14 cellular contexts compared by ENCODE assay signal in the genomic region with DNA sequence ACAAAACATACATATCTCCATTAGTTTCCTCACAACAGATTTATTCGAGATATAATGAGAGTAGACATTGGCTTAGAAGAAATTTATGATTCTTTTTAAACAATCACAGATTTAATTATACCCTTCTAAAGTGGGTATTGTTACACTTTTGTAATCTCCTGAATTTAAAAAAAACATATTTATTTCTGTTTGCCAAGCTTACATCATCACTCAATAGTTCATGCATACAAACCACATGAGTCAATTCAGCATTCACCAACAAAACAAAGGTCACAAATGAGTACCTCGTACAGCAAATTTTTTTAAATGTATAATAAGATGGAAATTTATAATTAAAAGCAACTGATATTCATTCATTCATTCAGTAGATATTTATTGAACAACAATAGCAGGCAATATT. TPM values are rescaled to one million over a fixed set of nuclear protein-coding genes. Genes with fewer than 3 reads are reported as not detected.
DNase-seq lines count a peak whose midpoint lies in the region; ATAC-seq and TF ChIP-seq lines count a peak whose summit lies in the region.
"Had no signal": no experiment of that assay in that cellular context is flagged by ENCODE, and none has a peak within 500 bp of the region (broad histone marks: within the 10 kb centered on the region; RNA-seq: fewer than 3 reads in every experiment).

No MANE protein-coding gene starts in this region.

- H3F3A ChIP-seq in smooth muscle cell (ENCODE audit: low read depth), result no peaks in the 10 kb centered on the region

- H3K36me3 ChIP-seq in smooth muscle cell (ENCODE audit: low read depth), result no peaks in the 10 kb centered on the region
- no peaks in the 10 kb centered on the region for H3K36me3 ChIP-seq in Karpas-422 (ENCODE audit: insufficient read depth, low read length)
- H3K36me3 ChIP-seq: upper lobe of left lung had no signal

- H3K79me2 ChIP-seq in smooth muscle cell (ENCODE audit: low read depth), result no peaks in the 10 kb centered on the region
- no peaks in the 10 kb centered on the region for H3K79me2 ChIP-seq in Karpas-422 (ENCODE audit: low read length)

- no peak overlapping the region for H3K9ac ChIP-seq in smooth muscle cell (ENCODE audit: low read depth)
- H3K9ac ChIP-seq in Karpas-422 (ENCODE audit: low read length), result no peak overlapping the region

- H2AFZ ChIP-seq in smooth muscle cell (ENCODE audit: low read depth) (no peak overlapping the region), Karpas-422 (ENCODE audit: low read length) (no peak overlapping the region)

- H4K20me1 ChIP-seq in smooth muscle cell (ENCODE audit: low read depth) (no peaks in the 10 kb centered on the region), Karpas-422 (ENCODE audit: insufficient read depth, low read depth, low read length) (no peaks in the 10 kb centered on the region)

- H3K27ac ChIP-seq in smooth muscle cell (ENCODE audit: low read depth) (no peak overlapping the region), Karpas-422 (ENCODE audit: low read length) (no peak overlapping the region)
- H3K27ac ChIP-seq: upper lobe of left lung had no signal

- no peak for DNase-seq in stimulated activated naive CD8-positive, alpha-beta T cell treated with anti-CD3 and anti-CD28 coated beads, Interleukin-15, amount 100 ng/mL, for 72 hours
- DNase-seq in stimulated activated naive CD8-positive, alpha-beta T cell treated with anti-CD3 and anti-CD28 coated beads, Interleukin-15, Interleukin-2, amounts not matched to agents 100 U/mL and 50 U/mL, for 24 hours, result no peak
- peak; percentile 11 for DNase-seq in SW480 (ENCODE audit: low spot score)
- DNase-seq in fibroblast of peridontal ligament (ENCODE audit: extremely low read depth), result peak; percentile 43
- no peak for DNase-seq in activated T-cell treated with anti-CD3 and anti-CD28 coated beads, Interleukin-2, amount 50 U/mL, for 1 hour
- DNase-seq in smooth muscle cell (lab: John Stamatoyannopoulos, UW; ENCODE audit: unreplicated experiment), result no peak
- DNase-seq in Karpas-422, result no peak
- no peak for DNase-seq in GM19238 (ENCODE audit: insufficient read length, low spot score)
- DNase-seq: ACHN; activated CD4-positive, alpha-beta memory T cell treated with anti-CD3 and anti-CD28 coated beads, Interleukin-2, amount 10 ng/mL, durations not matched to agents 7 days and 5 days; cerebellar nuclear complex; RPMI8226; upper lobe of left lung had no signal

- no peaks in the 10 kb centered on the region for H3K9me3 Mint-ChIP-seq in stimulated activated naive CD8-positive, alpha-beta T cell treated with anti-CD3 and anti-CD28 coated beads, Interleukin-15, amount 100 ng/mL, for 72 hours
- H3K9me3 Mint-ChIP-seq: activated CD4-positive, alpha-beta memory T cell treated with anti-CD3 and anti-CD28 coated beads, Interleukin-2, amount 10 ng/mL, durations not matched to agents 7 days and 5 days had no signal

- H3K27ac Mint-ChIP-seq in stimulated activated naive CD8-positive, alpha-beta T cell treated with anti-CD3 and anti-CD28 coated beads, Interleukin-15, amount 100 ng/mL, for 72 hours, result peak overlapping the region; percentile 44 to 61
- H3K27ac Mint-ChIP-seq: activated CD4-positive, alpha-beta memory T cell treated with anti-CD3 and anti-CD28 coated beads, Interleukin-2, amount 10 ng/mL, durations not matched to agents 7 days and 5 days had no signal

- H3K9me2 ChIP-seq in Karpas-422 (replicated peaks; ENCODE audit: insufficient read depth, low read length), result no peaks in the 10 kb centered on the region

- 65% methylated on average over 2 of the region's 2 CpGs for WGBS in smooth muscle cell (ENCODE audit: low lambda C conversion rate)

- H3K27me3 ChIP-seq in smooth muscle cell (ENCODE audit: low read depth), result no peaks in the 10 kb centered on the region
- no peaks in the 10 kb centered on the region for H3K27me3 ChIP-seq in Karpas-422 (ENCODE audit: low read length)
- H3K27me3 ChIP-seq: upper lobe of left lung had no signal

- H3K9me3 ChIP-seq in smooth muscle cell (replicated peaks; ENCODE audit: low read depth) (no peaks in the 10 kb centered on the region), Karpas-422 (ENCODE audit: low read length) (peaks cover 13% of the 10 kb centered on the region)
- H3K9me3 ChIP-seq: upper lobe of left lung had no signal

- ATAC-seq in stimulated activated naive CD8-positive, alpha-beta T cell treated with anti-CD3 and anti-CD28 coated beads, Interleukin-15, amount 100 ng/mL, for 72 hours, result peak; percentile 64
- ATAC-seq in stimulated activated naive CD8-positive, alpha-beta T cell treated with anti-CD3 and anti-CD28 coated beads, Interleukin-15, Interleukin-2, amounts not matched to agents 100 U/mL and 50 U/mL, for 24 hours, result no peak

- H3K4me3 Mint-ChIP-seq in stimulated activated naive CD8-positive, alpha-beta T cell treated with anti-CD3 and anti-CD28 coated beads, Interleukin-15, amount 100 ng/mL, for 72 hours, result peak overlapping the region in 1 of 2 donors; percentile 48
- H3K4me3 Mint-ChIP-seq: activated CD4-positive, alpha-beta memory T cell treated with anti-CD3 and anti-CD28 coated beads, Interleukin-2, amount 10 ng/mL, durations not matched to agents 7 days and 5 days had no signal

- H3K27me3 Mint-ChIP-seq in stimulated activated naive CD8-positive, alpha-beta T cell treated with anti-CD3 and anti-CD28 coated beads, Interleukin-15, amount 100 ng/mL, for 72 hours, result no peaks in the 10 kb centered on the region
- H3K27me3 Mint-ChIP-seq: activated CD4-positive, alpha-beta memory T cell treated with anti-CD3 and anti-CD28 coated beads, Interleukin-2, amount 10 ng/mL, durations not matched to agents 7 days and 5 days had no signal

- H3K4me3 ChIP-seq in smooth muscle cell (no peak overlapping the region), Karpas-422 (ENCODE audit: low read length) (no peak overlapping the region)
- H3K4me3 ChIP-seq: upper lobe of left lung had no signal

- no peak for TF ChIP-seq CTCF in smooth muscle cell (IDR thresholded peaks at IDR 0.05; ENCODE audit: borderline replicate concordance, insufficient read depth, poor library complexity, severe bottlenecking)

- H3K4me2 ChIP-seq in smooth muscle cell (no peak overlapping the region), Karpas-422 (ENCODE audit: low read depth, low read length, poor library complexity, severe bottlenecking) (no peak overlapping the region)

- H3K4me1 ChIP-seq in smooth muscle cell (ENCODE audit: low read depth) (peaks cover 9% of the 10 kb centered on the region), Karpas-422 (ENCODE audit: low read length) (no peaks in the 10 kb centered on the region; the same call in 1 of the 2 replicates)

- peaks cover 73% of the 10 kb centered on the region for H3K4me1 Mint-ChIP-seq in stimulated activated naive CD8-positive, alpha-beta T cell treated with anti-CD3 and anti-CD28 coated beads, Interleukin-15, amount 100 ng/mL, for 72 hours

RNA-seq across cellular contexts. Expression of a gene that starts 17.6 kb away (rescaled TPM):
- 4.5 and 7.7 TPM in 2 replicates for total RNA-seq in smooth muscle cell
- polyA plus RNA-seq in smooth muscle cell, result 2.5 and 5.8 TPM in 2 replicates
- not detected in 2 replicates for total RNA-seq in Karpas-422 (2014; rRNA removed; shearing (Covaris generic); ENCODE audit: low replicate concordance)
- total RNA-seq: epithelial cell of proximal tubule had no signal

Comparison
In these comparisons a context has a peak if more than half of its experiments do, and no peak if none do; other contexts are left out.
1. DNase-seq: peak in SW480 (single experiment) and fibroblast of peridontal ligament (single experiment); none in stimulated activated naive CD8-positive, alpha-beta T cell treated with anti-CD3 and anti-CD28 coated beads, Interleukin-15, amount 100 ng/mL, for 72 hours (0 of 2), stimulated activated naive CD8-positive, alpha-beta T cell treated with anti-CD3 and anti-CD28 coated beads, Interleukin-15, Interleukin-2, amounts not matched to agents 100 U/mL and 50 U/mL, for 24 hours (single experiment), activated T-cell treated with anti-CD3 and anti-CD28 coated beads, Interleukin-2, amount 50 U/mL, for 1 hour (single experiment), smooth muscle cell (single experiment), Karpas-422 (single experiment) and GM19238 (single experiment).